In genomic region chr3:113545594-113545993, GRCh38 we compare ENCODE assay signal across 23 cellular contexts. TPM values are rescaled to one million over a fixed set of nuclear protein-coding genes. Genes with fewer than 3 reads are reported as not detected.
DNase-seq lines count a peak whose midpoint lies in the region; ATAC-seq, FAIRE-seq and TF ChIP-seq lines count a peak whose summit lies in the region.
"Had no signal": no experiment of that assay in that cellular context is flagged by ENCODE, and none has a peak within 500 bp of the region (broad histone marks: within the 10 kb centered on the region; RNA-seq: fewer than 3 reads in every experiment).

No MANE protein-coding gene starts in this region.

- H3K36me3 Mint-ChIP-seq in memory B cell: peaks cover 32% of the 10 kb centered on the region
- peaks cover 20 to 45% (median 30%) of the 10 kb centered on the region in 3 donors for H3K36me3 Mint-ChIP-seq in immature natural killer cell

- peak overlapping the region; percentile 84 for H3K27ac ChIP-seq in MM.1S (ENCODE audit: low read length)

- H2AFZ ChIP-seq in MM.1S (ENCODE audit: low read length): no peak overlapping the region; the same call in 1 of the 2 replicates

- H3K36me3 ChIP-seq in MM.1S (replicated peaks; ENCODE audit: insufficient read depth, low read length): no peaks in the 10 kb centered on the region
- H3K36me3 ChIP-seq: BE2C had no signal

- H3K9me3 Mint-ChIP-seq in memory B cell (no peaks in the 10 kb centered on the region), immature natural killer cell (no peaks in the 10 kb centered on the region)
- H3K9me3 Mint-ChIP-seq: CD8-positive, alpha-beta memory T cell had no signal

- no peak for TF ChIP-seq CTCF in MM.1S (IDR thresholded peaks at IDR 0.05; ENCODE audit: low read length)

- H4K20me1 ChIP-seq in MM.1S (ENCODE audit: insufficient read depth, low read length): no peaks in the 10 kb centered on the region

- H3K27me3 Mint-ChIP-seq in memory B cell (no peaks in the 10 kb centered on the region), immature natural killer cell (ENCODE audit: low read depth in 3 of 3) (no peaks in the 10 kb centered on the region)
- H3K27me3 Mint-ChIP-seq: CD8-positive, alpha-beta memory T cell had no signal

- peak overlapping the region; percentile 84 for H3K27ac Mint-ChIP-seq in memory B cell
- peak overlapping the region in 3 of 6 donors; percentile 13 to 51 (median 34) for H3K27ac Mint-ChIP-seq in immature natural killer cell
- H3K27ac Mint-ChIP-seq: HFFc6 had no signal

- peaks cover 27% of the 10 kb centered on the region for H3F3A ChIP-seq in MM.1S (ENCODE audit: insufficient read depth, low read length)

- H3K9me2 ChIP-seq in MM.1S (replicated peaks; ENCODE audit: insufficient read depth, low read length): no peaks in the 10 kb centered on the region

- ATAC-seq in memory B cell (ENCODE audit: low read depth): no peak
- no peak for ATAC-seq in HG03378 (IDR thresholded peaks at IDR 0.05; ENCODE audit: unreplicated experiment)
- ATAC-seq: HepG2, SK-N-SH treated with all-trans-retinoic acid at 6 μM for 48 hours had no signal

- H3K27me3 ChIP-seq in MM.1S (replicated peaks; ENCODE audit: insufficient read depth, low read length): no peaks in the 10 kb centered on the region

- peak; percentile 63 for FAIRE-seq in GM18507 (lab: Jason Lieb, UNC)
- FAIRE-seq: H1, HepG2, RCC 7860 had no signal

- DNase-seq in DMS79 (lab: John Stamatoyannopoulos, UW) (peak; percentile 10), GM18507 (ENCODE audit: extremely low spot score, insufficient read length, low read depth) (no peak), MM.1S (peak; percentile 46), memory B cell (ENCODE audit: low spot score in 2 of 2) (no peak), NCI-H1048 (lab: John Stamatoyannopoulos, UW) (no peak), immature natural killer cell (no peak)
- DNase-seq: ACHN; BE2C; CD8-positive, alpha-beta memory T cell; DMS 273 treated with DMSO at 0.1 percent for 48 hours; EL; HFFc6; Kasumi-1; NCI-H1417 treated with DMSO at 0.1 percent for 48 hours; NCI-H2029; NCI-H2171 treated with DMSO at 0.1 percent for 48 hours; NCI-H82; SHP77 had no signal

- H3K4me1 Mint-ChIP-seq in memory B cell (peaks cover 20% of the 10 kb centered on the region), immature natural killer cell (peaks cover 53 to 80% of the 10 kb centered on the region in 2 donors)

- peak overlapping the region; percentile 27 for H3K4me3 Mint-ChIP-seq in memory B cell
- H3K4me3 Mint-ChIP-seq in immature natural killer cell: no peak overlapping the region
- H3K4me3 Mint-ChIP-seq: HFFc6 had no signal

- peak overlapping the region; percentile 88 for H3K4me2 ChIP-seq in MM.1S (ENCODE audit: low read depth, low read length)

- H3K9me3 ChIP-seq in MM.1S (replicated peaks; ENCODE audit: insufficient read depth, low read length): no peaks in the 10 kb centered on the region
- H3K9me3 ChIP-seq: BE2C had no signal

- peaks cover 25% of the 10 kb centered on the region for H3K4me1 ChIP-seq in MM.1S (ENCODE audit: low read length)
- H3K4me1 ChIP-seq: BE2C had no signal

- peak overlapping the region; percentile 48 for H3K4me3 ChIP-seq in MM.1S (ENCODE audit: low read length)

- peak overlapping the region; percentile 47; the same call in 1 of the 2 replicates for H3K9ac ChIP-seq in MM.1S (ENCODE audit: low read length)

- peaks cover 34% of the 10 kb centered on the region for H3K79me2 ChIP-seq in MM.1S (ENCODE audit: low read length)

RNA-seq across cellular contexts. Expression of gene SIDT1, which starts 13.2 kb away (rescaled TPM):
- polyA plus RNA-seq in immature natural killer cell: 10 to 100 TPM in 2 of 3 donors, 1 to 10 TPM in 1; 9.5 to 33.2 (median 11.8) TPM

RNA-seq across cellular contexts. Expression of gene SPICE1, which starts 30.6 kb away (rescaled TPM):
- 1 to 10 TPM in 2 of 3 donors, not detected in 1; 3.7 to 4.7 TPM for polyA plus RNA-seq in immature natural killer cell

Comparison
In these comparisons a context has a peak if more than half of its experiments do, and no peak if none do; other contexts are left out.
1. DNase-seq: peak in DMS79 (single experiment) and MM.1S (single experiment); none in GM18507 (single experiment), memory B cell (0 of 2), NCI-H1048 (single experiment) and immature natural killer cell (0 of 3).